1 cellular context compared by ENCODE assay signal in the genomic region with DNA sequence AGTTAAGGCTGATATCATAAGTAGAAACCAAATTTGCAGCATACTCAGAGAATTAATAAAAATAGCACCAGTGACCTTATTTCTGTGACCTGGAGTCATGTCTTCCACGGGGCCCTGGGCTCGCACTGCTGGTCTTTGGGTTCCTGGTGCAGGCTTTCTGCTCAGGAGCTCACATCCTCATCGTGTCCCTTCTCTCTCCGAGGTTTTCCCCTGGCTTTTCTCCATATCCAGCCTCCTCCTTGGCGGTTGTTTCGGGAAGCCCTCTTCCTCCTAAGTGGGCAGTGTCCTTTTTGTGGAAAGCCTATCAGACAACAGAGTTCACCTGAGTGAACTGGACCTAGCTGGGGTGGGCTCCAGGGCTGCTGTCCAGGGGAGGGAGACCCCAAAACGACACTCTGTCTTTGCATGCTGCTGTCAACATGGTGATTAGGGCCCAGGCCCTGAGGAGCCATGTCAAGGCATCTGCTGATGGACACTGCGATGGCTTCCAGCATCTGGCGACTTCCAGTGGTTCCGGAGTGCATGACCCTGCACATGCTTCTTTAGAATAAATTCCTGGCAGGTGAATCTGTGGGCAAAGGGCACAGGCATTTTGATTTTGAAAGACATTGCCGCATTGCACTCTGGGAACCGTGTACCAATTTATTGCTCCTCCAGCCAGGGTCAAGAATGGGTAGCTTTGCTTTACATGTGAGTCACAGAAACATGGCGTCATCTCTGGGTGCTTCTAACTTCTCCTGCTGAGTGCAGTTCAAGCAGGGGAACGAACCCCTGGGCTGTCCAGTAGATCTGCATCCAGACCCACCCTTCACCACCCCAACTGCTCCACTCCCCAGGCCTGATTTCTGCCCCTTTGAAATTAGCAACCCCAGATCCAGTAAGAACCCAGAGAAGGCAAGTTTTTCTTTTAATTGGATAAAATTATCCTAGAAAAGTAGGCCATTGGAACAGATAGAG.
TF ChIP-seq lines count a peak whose summit lies in the region.

No MANE protein-coding gene starts in this region.

TF ChIP-seq in HepG2, 621 proteins besides CTCF, POLR2A, EP300 and RAD21 (continued from another document):
- TF ChIP-seq, protein P1, sequence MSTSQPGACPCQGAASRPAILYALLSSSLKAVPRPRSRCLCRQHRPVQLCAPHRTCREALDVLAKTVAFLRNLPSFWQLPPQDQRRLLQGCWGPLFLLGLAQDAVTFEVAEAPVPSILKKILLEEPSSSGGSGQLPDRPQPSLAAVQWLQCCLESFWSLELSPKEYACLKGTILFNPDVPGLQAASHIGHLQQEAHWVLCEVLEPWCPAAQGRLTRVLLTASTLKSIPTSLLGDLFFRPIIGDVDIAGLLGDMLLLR (CRISPR knock-in tag; IDR thresholded peaks at IDR 0.05) = no peak
- TF ChIP-seq MBD4 (IDR thresholded peaks at IDR 0.05; ENCODE audit: borderline replicate concordance, low read length) = no peak
- TF ChIP-seq FOXA3 (CRISPR knock-in tag; IDR thresholded peaks at IDR 0.05) = no peak
- TF ChIP-seq, protein P2, sequence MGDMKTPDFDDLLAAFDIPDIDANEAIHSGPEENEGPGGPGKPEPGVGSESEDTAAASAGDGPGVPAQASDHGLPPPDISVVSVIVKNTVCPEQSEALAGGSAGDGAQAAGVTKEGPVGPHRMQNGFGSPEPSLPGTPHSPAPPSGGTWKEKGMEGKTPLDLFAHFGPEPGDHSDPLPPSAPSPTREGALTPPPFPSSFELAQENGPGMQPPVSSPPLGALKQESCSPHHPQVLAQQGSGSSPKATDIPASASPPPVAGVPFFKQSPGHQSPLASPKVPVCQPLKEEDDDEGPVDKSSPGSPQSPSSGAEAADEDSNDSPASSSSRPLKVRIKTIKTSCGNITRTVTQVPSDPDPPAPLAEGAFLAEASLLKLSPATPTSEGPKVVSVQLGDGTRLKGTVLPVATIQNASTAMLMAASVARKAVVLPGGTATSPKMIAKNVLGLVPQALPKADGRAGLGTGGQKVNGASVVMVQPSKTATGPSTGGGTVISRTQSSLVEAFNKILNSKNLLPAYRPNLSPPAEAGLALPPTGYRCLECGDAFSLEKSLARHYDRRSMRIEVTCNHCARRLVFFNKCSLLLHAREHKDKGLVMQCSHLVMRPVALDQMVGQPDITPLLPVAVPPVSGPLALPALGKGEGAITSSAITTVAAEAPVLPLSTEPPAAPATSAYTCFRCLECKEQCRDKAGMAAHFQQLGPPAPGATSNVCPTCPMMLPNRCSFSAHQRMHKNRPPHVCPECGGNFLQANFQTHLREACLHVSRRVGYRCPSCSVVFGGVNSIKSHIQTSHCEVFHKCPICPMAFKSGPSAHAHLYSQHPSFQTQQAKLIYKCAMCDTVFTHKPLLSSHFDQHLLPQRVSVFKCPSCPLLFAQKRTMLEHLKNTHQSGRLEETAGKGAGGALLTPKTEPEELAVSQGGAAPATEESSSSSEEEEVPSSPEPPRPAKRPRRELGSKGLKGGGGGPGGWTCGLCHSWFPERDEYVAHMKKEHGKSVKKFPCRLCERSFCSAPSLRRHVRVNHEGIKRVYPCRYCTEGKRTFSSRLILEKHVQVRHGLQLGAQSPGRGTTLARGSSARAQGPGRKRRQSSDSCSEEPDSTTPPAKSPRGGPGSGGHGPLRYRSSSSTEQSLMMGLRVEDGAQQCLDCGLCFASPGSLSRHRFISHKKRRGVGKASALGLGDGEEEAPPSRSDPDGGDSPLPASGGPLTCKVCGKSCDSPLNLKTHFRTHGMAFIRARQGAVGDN (CRISPR knock-in tag; IDR thresholded peaks at IDR 0.05) = no peak
- TF ChIP-seq ZNF143 (CRISPR knock-in tag; IDR thresholded peaks at IDR 0.05) = 0 out of 2 replicates have a peak, but pooled peaks have one; percentile 16
- peak; percentile 55 for TF ChIP-seq FOSL2 (CRISPR knock-in tag; IDR thresholded peaks at IDR 0.05)
- TF ChIP-seq BHLHE40 (IDR thresholded peaks at IDR 0.05; ENCODE audit: low read length) = 0 out of 2 replicates have a peak, but pooled peaks have one; percentile 18
- TF ChIP-seq, protein P3, sequence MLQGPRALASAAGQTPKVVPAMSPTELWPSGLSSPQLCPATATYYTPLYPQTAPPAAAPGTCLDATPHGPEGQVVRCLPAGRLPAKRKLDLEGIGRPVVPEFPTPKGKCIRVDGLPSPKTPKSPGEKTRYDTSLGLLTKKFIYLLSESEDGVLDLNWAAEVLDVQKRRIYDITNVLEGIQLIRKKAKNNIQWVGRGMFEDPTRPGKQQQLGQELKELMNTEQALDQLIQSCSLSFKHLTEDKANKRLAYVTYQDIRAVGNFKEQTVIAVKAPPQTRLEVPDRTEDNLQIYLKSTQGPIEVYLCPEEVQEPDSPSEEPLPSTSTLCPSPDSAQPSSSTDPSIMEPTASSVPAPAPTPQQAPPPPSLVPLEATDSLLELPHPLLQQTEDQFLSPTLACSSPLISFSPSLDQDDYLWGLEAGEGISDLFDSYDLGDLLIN (CRISPR knock-in tag; IDR thresholded peaks at IDR 0.05; ENCODE audit: borderline replicate concordance) = no peak
- peak; percentile 64; the same call in 1 of the 2 replicates for TF ChIP-seq ZNF317 (CRISPR knock-in tag; IDR thresholded peaks at IDR 0.05)
- TF ChIP-seq ZNF562 (CRISPR knock-in tag; IDR thresholded peaks at IDR 0.05; ENCODE audit: borderline replicate concordance) = no peak
- no peak for TF ChIP-seq PAWR (CRISPR knock-in tag; IDR thresholded peaks at IDR 0.05; ENCODE audit: borderline replicate concordance)
- TF ChIP-seq RBM22 (optimal IDR thresholded peaks at IDR 0.05; ENCODE audit: low read length) = no peak
- TF ChIP-seq ZNF33A (CRISPR knock-in tag; IDR thresholded peaks at IDR 0.05; ENCODE audit: borderline replicate concordance) = no peak
- no peak for TF ChIP-seq ZNF530 (CRISPR knock-in tag; IDR thresholded peaks at IDR 0.05; ENCODE audit: low read depth)
- TF ChIP-seq RARA (CRISPR knock-in tag; IDR thresholded peaks at IDR 0.05) = 0 out of 2 replicates have a peak, but pooled peaks have one; percentile 18
- TF ChIP-seq, protein P4, sequence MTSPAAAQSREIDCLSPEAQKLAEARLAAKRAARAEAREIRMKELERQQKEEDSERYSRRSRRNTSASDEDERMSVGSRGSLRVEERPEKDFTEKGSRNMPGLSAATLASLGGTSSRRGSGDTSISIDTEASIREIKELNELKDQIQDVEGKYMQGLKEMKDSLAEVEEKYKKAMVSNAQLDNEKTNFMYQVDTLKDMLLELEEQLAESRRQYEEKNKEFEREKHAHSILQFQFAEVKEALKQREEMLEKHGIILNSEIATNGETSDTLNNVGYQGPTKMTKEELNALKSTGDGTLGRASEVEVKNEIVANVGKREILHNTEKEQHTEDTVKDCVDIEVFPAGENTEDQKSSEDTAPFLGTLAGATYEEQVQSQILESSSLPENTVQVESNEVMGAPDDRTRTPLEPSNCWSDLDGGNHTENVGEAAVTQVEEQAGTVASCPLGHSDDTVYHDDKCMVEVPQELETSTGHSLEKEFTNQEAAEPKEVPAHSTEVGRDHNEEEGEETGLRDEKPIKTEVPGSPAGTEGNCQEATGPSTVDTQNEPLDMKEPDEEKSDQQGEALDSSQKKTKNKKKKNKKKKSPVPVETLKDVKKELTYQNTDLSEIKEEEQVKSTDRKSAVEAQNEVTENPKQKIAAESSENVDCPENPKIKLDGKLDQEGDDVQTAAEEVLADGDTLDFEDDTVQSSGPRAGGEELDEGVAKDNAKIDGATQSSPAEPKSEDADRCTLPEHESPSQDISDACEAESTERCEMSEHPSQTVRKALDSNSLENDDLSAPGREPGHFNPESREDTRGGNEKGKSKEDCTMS (CRISPR knock-in tag; conservative IDR thresholded peaks at IDR 0.05) = no peak
- TF ChIP-seq RORA (CRISPR knock-in tag; IDR thresholded peaks at IDR 0.05) = no peak
- no peak for TF ChIP-seq ZNF460 (CRISPR knock-in tag; IDR thresholded peaks at IDR 0.05; ENCODE audit: borderline replicate concordance)
- no peak for TF ChIP-seq ZZZ3 (CRISPR knock-in tag; IDR thresholded peaks at IDR 0.05; ENCODE audit: borderline replicate concordance)
- TF ChIP-seq ZNF614 (CRISPR knock-in tag; IDR thresholded peaks at IDR 0.05; ENCODE audit: borderline replicate concordance) = no peak
- TF ChIP-seq ZSCAN21 (CRISPR knock-in tag; IDR thresholded peaks at IDR 0.05; ENCODE audit: borderline replicate concordance) = no peak
- TF ChIP-seq MTA1 (CRISPR knock-in tag; IDR thresholded peaks at IDR 0.05; ENCODE audit: borderline replicate concordance) = no peak
- TF ChIP-seq, protein P5, sequence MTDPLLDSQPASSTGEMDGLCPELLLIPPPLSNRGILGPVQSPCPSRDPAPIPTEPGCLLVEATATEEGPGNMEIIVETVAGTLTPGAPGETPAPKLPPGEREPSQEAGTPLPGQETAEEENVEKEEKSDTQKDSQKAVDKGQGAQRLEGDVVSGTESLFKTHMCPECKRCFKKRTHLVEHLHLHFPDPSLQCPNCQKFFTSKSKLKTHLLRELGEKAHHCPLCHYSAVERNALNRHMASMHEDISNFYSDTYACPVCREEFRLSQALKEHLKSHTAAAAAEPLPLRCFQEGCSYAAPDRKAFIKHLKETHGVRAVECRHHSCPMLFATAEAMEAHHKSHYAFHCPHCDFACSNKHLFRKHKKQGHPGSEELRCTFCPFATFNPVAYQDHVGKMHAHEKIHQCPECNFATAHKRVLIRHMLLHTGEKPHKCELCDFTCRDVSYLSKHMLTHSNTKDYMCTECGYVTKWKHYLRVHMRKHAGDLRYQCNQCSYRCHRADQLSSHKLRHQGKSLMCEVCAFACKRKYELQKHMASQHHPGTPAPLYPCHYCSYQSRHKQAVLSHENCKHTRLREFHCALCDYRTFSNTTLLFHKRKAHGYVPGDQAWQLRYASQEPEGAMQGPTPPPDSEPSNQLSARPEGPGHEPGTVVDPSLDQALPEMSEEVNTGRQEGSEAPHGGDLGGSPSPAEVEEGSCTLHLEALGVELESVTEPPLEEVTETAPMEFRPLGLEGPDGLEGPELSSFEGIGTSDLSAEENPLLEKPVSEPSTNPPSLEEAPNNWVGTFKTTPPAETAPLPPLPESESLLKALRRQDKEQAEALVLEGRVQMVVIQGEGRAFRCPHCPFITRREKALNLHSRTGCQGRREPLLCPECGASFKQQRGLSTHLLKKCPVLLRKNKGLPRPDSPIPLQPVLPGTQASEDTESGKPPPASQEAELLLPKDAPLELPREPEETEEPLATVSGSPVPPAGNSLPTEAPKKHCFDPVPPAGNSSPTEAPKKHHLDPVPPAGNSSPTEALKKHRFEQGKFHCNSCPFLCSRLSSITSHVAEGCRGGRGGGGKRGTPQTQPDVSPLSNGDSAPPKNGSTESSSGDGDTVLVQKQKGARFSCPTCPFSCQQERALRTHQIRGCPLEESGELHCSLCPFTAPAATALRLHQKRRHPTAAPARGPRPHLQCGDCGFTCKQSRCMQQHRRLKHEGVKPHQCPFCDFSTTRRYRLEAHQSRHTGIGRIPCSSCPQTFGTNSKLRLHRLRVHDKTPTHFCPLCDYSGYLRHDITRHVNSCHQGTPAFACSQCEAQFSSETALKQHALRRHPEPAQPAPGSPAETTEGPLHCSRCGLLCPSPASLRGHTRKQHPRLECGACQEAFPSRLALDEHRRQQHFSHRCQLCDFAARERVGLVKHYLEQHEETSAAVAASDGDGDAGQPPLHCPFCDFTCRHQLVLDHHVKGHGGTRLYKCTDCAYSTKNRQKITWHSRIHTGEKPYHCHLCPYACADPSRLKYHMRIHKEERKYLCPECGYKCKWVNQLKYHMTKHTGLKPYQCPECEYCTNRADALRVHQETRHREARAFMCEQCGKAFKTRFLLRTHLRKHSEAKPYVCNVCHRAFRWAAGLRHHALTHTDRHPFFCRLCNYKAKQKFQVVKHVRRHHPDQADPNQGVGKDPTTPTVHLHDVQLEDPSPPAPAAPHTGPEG (CRISPR knock-in tag; IDR thresholded peaks at IDR 0.05) = no peak
- TF ChIP-seq, protein P6, sequence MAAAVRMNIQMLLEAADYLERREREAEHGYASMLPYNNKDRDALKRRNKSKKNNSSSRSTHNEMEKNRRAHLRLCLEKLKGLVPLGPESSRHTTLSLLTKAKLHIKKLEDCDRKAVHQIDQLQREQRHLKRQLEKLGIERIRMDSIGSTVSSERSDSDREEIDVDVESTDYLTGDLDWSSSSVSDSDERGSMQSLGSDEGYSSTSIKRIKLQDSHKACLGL (CRISPR knock-in tag; IDR thresholded peaks at IDR 0.05) = no peak
- TF ChIP-seq, protein P7, sequence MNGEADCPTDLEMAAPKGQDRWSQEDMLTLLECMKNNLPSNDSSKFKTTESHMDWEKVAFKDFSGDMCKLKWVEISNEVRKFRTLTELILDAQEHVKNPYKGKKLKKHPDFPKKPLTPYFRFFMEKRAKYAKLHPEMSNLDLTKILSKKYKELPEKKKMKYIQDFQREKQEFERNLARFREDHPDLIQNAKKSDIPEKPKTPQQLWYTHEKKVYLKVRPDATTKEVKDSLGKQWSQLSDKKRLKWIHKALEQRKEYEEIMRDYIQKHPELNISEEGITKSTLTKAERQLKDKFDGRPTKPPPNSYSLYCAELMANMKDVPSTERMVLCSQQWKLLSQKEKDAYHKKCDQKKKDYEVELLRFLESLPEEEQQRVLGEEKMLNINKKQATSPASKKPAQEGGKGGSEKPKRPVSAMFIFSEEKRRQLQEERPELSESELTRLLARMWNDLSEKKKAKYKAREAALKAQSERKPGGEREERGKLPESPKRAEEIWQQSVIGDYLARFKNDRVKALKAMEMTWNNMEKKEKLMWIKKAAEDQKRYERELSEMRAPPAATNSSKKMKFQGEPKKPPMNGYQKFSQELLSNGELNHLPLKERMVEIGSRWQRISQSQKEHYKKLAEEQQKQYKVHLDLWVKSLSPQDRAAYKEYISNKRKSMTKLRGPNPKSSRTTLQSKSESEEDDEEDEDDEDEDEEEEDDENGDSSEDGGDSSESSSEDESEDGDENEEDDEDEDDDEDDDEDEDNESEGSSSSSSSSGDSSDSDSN (CRISPR knock-in tag; IDR thresholded peaks at IDR 0.05) = no peak
- TF ChIP-seq ZNF34 (CRISPR knock-in tag; IDR thresholded peaks at IDR 0.05; ENCODE audit: borderline replicate concordance) = no peak
